9 cellular contexts compared by ENCODE assay signal in the genomic region with DNA sequence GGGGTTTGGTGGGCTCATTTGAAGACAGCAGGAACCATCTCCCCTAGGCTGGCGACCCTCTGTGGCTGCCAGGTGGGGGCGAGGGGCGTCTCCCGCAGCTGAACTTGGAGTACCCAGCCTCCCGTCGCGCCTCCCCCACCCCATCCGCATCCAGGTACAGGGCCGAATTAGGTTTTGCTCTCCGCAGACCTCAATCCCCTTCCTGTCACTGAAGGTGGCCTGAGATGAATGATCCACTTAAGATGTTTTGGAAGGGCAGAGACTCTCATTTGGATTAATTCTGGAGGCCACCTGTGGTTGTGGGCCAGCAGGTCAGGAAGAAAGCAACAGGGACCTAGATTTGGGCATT. TPM values are rescaled to one million over a fixed set of nuclear protein-coding genes. Genes with fewer than 3 reads are reported as not detected.
DNase-seq lines count a peak whose midpoint lies in the region; ATAC-seq, FAIRE-seq and TF ChIP-seq lines count a peak whose summit lies in the region.
"Had no signal": no experiment of that assay in that cellular context is flagged by ENCODE, and none has a peak within 500 bp of the region (broad histone marks: within the 10 kb centered on the region; RNA-seq: fewer than 3 reads in every experiment).

No MANE protein-coding gene starts in this region.

- H3K27me3 ChIP-seq in A673 (replicated peaks; ENCODE audit: insufficient read depth, low read depth, low read length, poor library complexity) (no peaks in the 10 kb centered on the region), astrocyte (ENCODE audit: insufficient read depth, low read length) (no peaks in the 10 kb centered on the region), lung (ENCODE audit: control insufficient read depth, insufficient read depth) (no peaks in the 10 kb centered on the region), vagina (no peaks in the 10 kb centered on the region)

- BruUV-seq in A673 (replicated peaks; lab: Mats Ljungman, UMichigan): no TSS peak

- H3K27ac Mint-ChIP-seq in astrocyte (ENCODE audit: unreplicated experiment): no peak overlapping the region

- POLR2A ChIA-PET in A673 (lab: Charles Lee; ENCODE audit: low non-redundant PET): no interaction called here

- H3K27me3 Mint-ChIP-seq in astrocyte (ENCODE audit: low read depth, unreplicated experiment): peaks cover 15% of the 10 kb centered on the region

- H3K4me1 ChIP-seq in A673 (ENCODE audit: insufficient read depth, low read length, poor library complexity, severe bottlenecking) (peaks cover 6% of the 10 kb centered on the region), astrocyte (ENCODE audit: insufficient read depth, low read length) (no peaks in the 10 kb centered on the region), lung (ENCODE audit: control insufficient read depth in 2 of 2, insufficient read depth in 2 of 2, low read length in 2 of 2) (no peaks in the 10 kb centered on the region), vagina (peaks cover 15% of the 10 kb centered on the region)

- H3K27ac ChIP-seq in A673 (ENCODE audit: low read depth, low read length, poor library complexity, severe bottlenecking) (peak overlapping the region; percentile 51), astrocyte (ENCODE audit: low read depth, low read length) (no peak overlapping the region), lung (ENCODE audit: low read depth in 1 of 2, low read length in 1 of 2) (peak overlapping the region in 1 of 2 donors; percentile 81), vagina (peak overlapping the region; percentile 69)

- FAIRE-seq in astrocyte (lab: Jason Lieb, UNC): no peak
- FAIRE-seq: endometrium had no signal

- TF ChIP-seq POLR2A in vagina (IDR thresholded peaks at IDR 0.05): no peak

- H3K36me3 ChIP-seq in A673 (ENCODE audit: insufficient read depth, low read length, poor library complexity, severe bottlenecking): no peaks in the 10 kb centered on the region
- H3K36me3 ChIP-seq in astrocyte (ENCODE audit: insufficient read depth, low read length): no peaks in the 10 kb centered on the region
- H3K36me3 ChIP-seq in lung (ENCODE audit: control insufficient read depth in 2 of 2, insufficient read depth in 2 of 2, low read length in 2 of 2): no peaks in the 10 kb centered on the region
- no peaks in the 10 kb centered on the region for H3K36me3 ChIP-seq in vagina

- H2AFZ ChIP-seq in astrocyte (ENCODE audit: low read depth, low read length): peak overlapping the region; percentile 88

- H3K4me3 ChIP-seq in A673 (ENCODE audit: low read depth, low read length, poor library complexity, severe bottlenecking) (peak overlapping the region; percentile 70), astrocyte (ENCODE audit: insufficient read depth, low read depth, low read length) (peak overlapping the region; percentile 60), lung (peak overlapping the region; percentile 67), vagina (peak overlapping the region; percentile 64 to 95)

- CTCF ChIA-PET in A673 (lab: Charles Lee): no interaction called here

- intact Hi-C loops in A673 (cut with micrococcal nuclease; ENCODE audit: unreplicated experiment): no loop called here
- intact Hi-C loops in vagina (cut with DNase I): no loop called here

- H3K9me3 ChIP-seq in A673 (ENCODE audit: low read depth, low read length, poor library complexity, severe bottlenecking): no peaks in the 10 kb centered on the region
- no peaks in the 10 kb centered on the region for H3K9me3 ChIP-seq in astrocyte (ENCODE audit: insufficient read depth, low read depth, low read length)
- no peaks in the 10 kb centered on the region for H3K9me3 ChIP-seq in lung (ENCODE audit: control insufficient read depth in 2 of 2, insufficient read depth in 1 of 2, low read length in 1 of 2)
- H3K9me3 ChIP-seq in vagina: no peaks in the 10 kb centered on the region

- TF ChIP-seq CTCF in A673 (conservative IDR thresholded peaks at IDR 0.05; ENCODE audit: low read depth, low read length) (no peak), astrocyte (IDR thresholded peaks at IDR 0.05; ENCODE audit: insufficient read depth, low read depth, low read length) (no peak), lung (IDR thresholded peaks at IDR 0.05; ENCODE audit: control extremely low read depth, extremely low read depth) (no peak), vagina (IDR thresholded peaks at IDR 0.05) (no peak)

- no peaks in the 10 kb centered on the region for H4K20me1 ChIP-seq in astrocyte (ENCODE audit: insufficient read depth, low read length)

- peak overlapping the region; percentile 85 for H3K4me2 ChIP-seq in astrocyte (ENCODE audit: low read length)

- peaks cover 2% of the 10 kb centered on the region for H3K4me1 Mint-ChIP-seq in astrocyte (ENCODE audit: low read depth, unreplicated experiment)

- H3K4me3 Mint-ChIP-seq in astrocyte (ENCODE audit: unreplicated experiment): peak overlapping the region; percentile 92

- DNase-seq in A673 (ENCODE audit: low spot score) (no peak), astrocyte (ENCODE audit: low read depth) (no peak), lung (ENCODE audit: low spot score) (no peak), vagina (ENCODE audit: extremely low spot score in 2 of 2) (no peak), NCI-H1417 treated with DMSO at 0.1 percent for 48 hours (lab: John Stamatoyannopoulos, UW) (no peak), midbrain (lab: John Stamatoyannopoulos, UW) (no peak)

- ATAC-seq in HG02763 (IDR thresholded peaks at IDR 0.05; ENCODE audit: unreplicated experiment): peak; percentile 9
- no peak for ATAC-seq in lung (ENCODE audit: insufficient read depth, low FRiP score)
- no peak for ATAC-seq in HG03378 (IDR thresholded peaks at IDR 0.05; ENCODE audit: unreplicated experiment)

- no peaks in the 10 kb centered on the region for H3K9me3 Mint-ChIP-seq in astrocyte (ENCODE audit: unreplicated experiment)

- H3K36me3 Mint-ChIP-seq in astrocyte (ENCODE audit: low read depth, unreplicated experiment): no peaks in the 10 kb centered on the region

- H3K9ac ChIP-seq in astrocyte (ENCODE audit: low read length): peak overlapping the region; percentile 58

- H3K79me2 ChIP-seq in astrocyte (ENCODE audit: insufficient read depth, low read length): no peaks in the 10 kb centered on the region

- 10 to 25% methylated on average over 10 of the region's 10 CpGs for WGBS in lung, 2 donors

RNA-seq across cellular contexts. Expression of a gene that starts 0.5 kb away (rescaled TPM):
- total RNA-seq in A673 (2021) (14.4 and 15.0 TPM in 2 replicates), astrocyte (1.6 and 1.8 TPM in 2 replicates), lung (10 to 100 TPM; 21.3 to 31.1 TPM), vagina (26.0 TPM)
- polyA plus RNA-seq in lung: 10 to 100 TPM; 14.5 to 28.8 TPM
